ENCODE assay signal across 9 cellular contexts in the genomic region with DNA sequence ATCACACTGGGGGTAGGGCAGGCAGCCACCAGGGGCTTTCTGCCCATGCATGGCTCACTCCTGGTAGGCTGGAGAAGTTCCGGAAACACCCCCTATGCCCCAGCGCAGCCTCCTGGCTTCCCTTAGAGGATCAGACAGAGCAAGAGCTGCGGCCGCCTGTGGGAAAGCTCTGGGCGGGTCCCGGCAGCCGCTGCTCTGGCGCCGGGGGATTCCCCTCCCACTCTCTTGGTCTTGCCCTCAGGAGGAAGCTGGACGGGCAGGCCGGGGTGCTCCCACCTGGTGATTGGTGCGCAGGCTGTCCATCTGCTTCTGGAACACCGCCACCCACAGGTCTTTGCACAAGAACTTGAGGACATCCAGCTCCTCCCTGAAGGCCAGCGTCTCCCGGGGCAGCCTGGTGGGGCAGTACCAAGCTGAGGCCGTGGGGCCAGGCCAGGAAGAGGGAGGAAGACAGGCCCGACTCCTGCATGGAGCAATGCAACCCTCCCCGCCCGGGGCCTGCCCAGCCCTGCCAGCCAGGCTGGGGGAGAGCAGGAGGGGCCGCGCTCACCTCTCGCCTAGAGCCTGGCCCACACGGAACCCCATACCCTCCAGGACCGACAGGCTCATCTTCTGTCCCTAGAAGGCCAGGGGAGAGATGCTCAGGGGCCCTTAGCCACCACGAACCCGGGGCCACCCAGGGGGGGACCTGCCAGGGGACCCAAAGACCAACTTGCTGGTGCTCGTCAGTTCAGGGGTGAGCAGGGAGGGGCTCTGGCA. TPM values are rescaled to one million over a fixed set of nuclear protein-coding genes. Genes with fewer than 3 reads are reported as not detected.
DNase-seq lines count a peak whose midpoint lies in the region; ATAC-seq and TF ChIP-seq lines count a peak whose summit lies in the region.
"Had no signal": no experiment of that assay in that cellular context is flagged by ENCODE, and none has a peak within 500 bp of the region (broad histone marks: within the 10 kb centered on the region; RNA-seq: fewer than 3 reads in every experiment).

No MANE protein-coding gene starts in this region.

- H3K9me3 ChIP-seq in skeletal muscle satellite cell (replicated peaks; ENCODE audit: low read length), result no peaks in the 10 kb centered on the region

- intact Hi-C loops in CD14-positive monocyte (cut with micrococcal nuclease), result no loop called here

- TF ChIP-seq CTCF in CD14-positive monocyte (IDR thresholded peaks at IDR 0.05), result no peak

- no peak overlapping the region for H3K4me3 ChIP-seq in skeletal muscle satellite cell (ENCODE audit: low read length)

- H3K4me3 Mint-ChIP-seq in CD14-positive monocyte, result peak overlapping the region in 1 of 2 donors; percentile 39
- H3K4me3 Mint-ChIP-seq: dendritic cell treated with granulocyte-macrophage colony-stimulating factor and Interleukin-4, amounts not matched to agents 40 ng/mL and 50 ng/mL, for 4 days had no signal

- H3K36me3 Mint-ChIP-seq in CD14-positive monocyte, result peaks cover 0 to 3% of the 10 kb centered on the region in 2 donors

- H3K27me3 Mint-ChIP-seq in CD14-positive monocyte (ENCODE audit: low read depth in 3 of 3), result peaks cover 8 to 28% (median 19%) of the 10 kb centered on the region in 3 donors

- peaks cover 19% of the 10 kb centered on the region for H3K4me1 Mint-ChIP-seq in CD14-positive monocyte

- no peaks in the 10 kb centered on the region for H3K9me3 Mint-ChIP-seq in CD14-positive monocyte
- H3K9me3 Mint-ChIP-seq: dendritic cell treated with granulocyte-macrophage colony-stimulating factor and Interleukin-4, amounts not matched to agents 40 ng/mL and 50 ng/mL, for 4 days had no signal

- no peak overlapping the region for H3K9ac ChIP-seq in skeletal muscle satellite cell (ENCODE audit: low read depth, low read length)

- H3K27me3 ChIP-seq in skeletal muscle satellite cell (ENCODE audit: control insufficient read depth, insufficient read depth, low read length), result peaks cover 18% of the 10 kb centered on the region

- peak overlapping the region; percentile 9 for H3K4me2 ChIP-seq in skeletal muscle satellite cell (ENCODE audit: low read length)

- no peaks in the 10 kb centered on the region for H3K36me3 ChIP-seq in skeletal muscle satellite cell (ENCODE audit: insufficient read depth, low read length)

- DNase-seq in CD14-positive monocyte (ENCODE audit: low spot score) (peak; percentile 79), HT1080 (ENCODE audit: low read depth) (peak; percentile 79), fibroblast of the conjunctiva (ENCODE audit: low read depth) (peak; percentile 30), mesenteric fat pad (ENCODE audit: low spot score) (no peak), SW 1271 (lab: John Stamatoyannopoulos, UW) (no peak)
- peak; percentile 25 to 42 for DNase-seq in activated CD4-positive, alpha-beta T cell treated with anti-CD3 and anti-CD28 coated beads, Interleukin-2, amount 50 U/mL, for 24 hours (ENCODE audit: low read depth in 1 of 2, low spot score in 1 of 2)

- peaks cover 10% of the 10 kb centered on the region for H3K4me1 ChIP-seq in skeletal muscle satellite cell (ENCODE audit: control insufficient read depth, insufficient read depth, low read length)

- ATAC-seq in GM19397 (IDR thresholded peaks at IDR 0.05; ENCODE audit: unreplicated experiment), result peak; percentile 61

- no peak overlapping the region for H3K27ac Mint-ChIP-seq in CD14-positive monocyte
- H3K27ac Mint-ChIP-seq: dendritic cell treated with granulocyte-macrophage colony-stimulating factor and Interleukin-4, amounts not matched to agents 40 ng/mL and 50 ng/mL, for 4 days had no signal

RNA-seq across cellular contexts. Expression of a gene that starts 4.0 kb away (rescaled TPM):
- not detected for polyA plus RNA-seq in CD14-positive monocyte
- total RNA-seq in HT1080 (2014; rRNA removed; shearing (Covaris generic)), result not detected in 2 replicates
- not detected in 2 replicates for polyA plus RNA-seq in HT1080 (2015; cell fraction: cytosol; rRNA removed)
- polyA plus RNA-seq in HT1080 (2015; cell fraction: nucleus; rRNA removed), result not detected in 2 replicates
- total RNA-seq in skeletal muscle satellite cell (2012; rRNA removed), result 0.22 and 0.25 TPM in 2 replicates
- not detected for total RNA-seq in mesenteric fat pad

RNA-seq across cellular contexts. Expression of a gene that starts 13.3 kb away (rescaled TPM):
- 10 to 100 TPM; 63.4 to 82.7 TPM for polyA plus RNA-seq in CD14-positive monocyte
- 0.98 and 1.5 TPM in 2 replicates for total RNA-seq in HT1080 (2014; rRNA removed; shearing (Covaris generic))
- 6.0 and 7.4 TPM in 2 replicates for polyA plus RNA-seq in HT1080 (2015; cell fraction: cytosol; rRNA removed)
- 3.0 and 3.2 TPM in 2 replicates for polyA plus RNA-seq in HT1080 (2015; cell fraction: nucleus; rRNA removed)
- total RNA-seq in skeletal muscle satellite cell (2012; rRNA removed), result 6.6 and 9.4 TPM in 2 replicates
- total RNA-seq in mesenteric fat pad, result 12.3 TPM

RNA-seq across cellular contexts. Expression of a gene that starts 13.8 kb away (rescaled TPM):
- polyA plus RNA-seq in CD14-positive monocyte, result 1 to 10 TPM; 2.9 to 4.7 TPM
- total RNA-seq in HT1080 (2014; rRNA removed; shearing (Covaris generic)), result 1.5 and 5.0 TPM in 2 replicates
- polyA plus RNA-seq in HT1080 (2015; cell fraction: cytosol; rRNA removed), result 5.7 and 6.5 TPM in 2 replicates
- polyA plus RNA-seq in HT1080 (2015; cell fraction: nucleus; rRNA removed), result 5.0 and 6.5 TPM in 2 replicates
- 4.1 and 8.3 TPM in 2 replicates for total RNA-seq in skeletal muscle satellite cell (2012; rRNA removed)
- total RNA-seq in mesenteric fat pad, result 8.4 TPM

Comparison
In these comparisons a context has a peak if more than half of its experiments do, and no peak if none do; other contexts are left out.
1. DNase-seq: peak in CD14-positive monocyte (single experiment), HT1080 (single experiment), activated CD4-positive, alpha-beta T cell treated with anti-CD3 and anti-CD28 coated beads, Interleukin-2, amount 50 U/mL, for 24 hours (2 of 2) and fibroblast of the conjunctiva (single experiment); none in mesenteric fat pad (single experiment) and SW 1271 (0 of 2).